In genomic region chr2:186913870-186914269, GRCh38 we compare ENCODE assay signal across 13 cellular contexts.
A peak's percentile ranks its signal among the peaks of the same experiment; 100 is the strongest.
DNase-seq lines count a peak whose midpoint lies in the region; ATAC-seq and TF ChIP-seq lines count a peak whose summit lies in the region.
"Had no signal": no experiment of that assay in that cellular context is flagged by ENCODE, and none has a peak within 500 bp of the region (broad histone marks: within the 10 kb centered on the region; RNA-seq: fewer than 3 reads in every experiment).

No MANE protein-coding gene starts in this region.

- TF ChIP-seq POLR2A in uterus (IDR thresholded peaks at IDR 0.05) = no peak

- H3K27ac ChIP-seq in OCI-LY7 (ENCODE audit: low read depth, low read length, poor library complexity, severe bottlenecking) (no peak overlapping the region), uterus (no peak overlapping the region)
- H3K27ac ChIP-seq: ascending aorta, left lung had no signal

- H4K20me1 ChIP-seq in OCI-LY7 (ENCODE audit: insufficient read depth, low read length) = no peaks in the 10 kb centered on the region

- POLR2A ChIA-PET in OCI-LY7 (lab: Charles Lee) = interaction anchor here (0.6 kb wide), 1 partner anchor 80 kb away, joined by 4 read pairs; no protein-coding TSS in a partner anchor

- H3K27ac Mint-ChIP-seq in activated naive CD4-positive, alpha-beta T cell treated with anti-CD3 and anti-CD28 coated beads, Interleukin-2, amount 10 ng/mL, durations not matched to agents 7 days and 5 days = no peak overlapping the region

- no peaks in the 10 kb centered on the region for H3K9me3 Mint-ChIP-seq in activated naive CD4-positive, alpha-beta T cell treated with anti-CD3 and anti-CD28 coated beads, Interleukin-2, amount 10 ng/mL, durations not matched to agents 7 days and 5 days

- DNase-seq in OCI-LY7 (ENCODE audit: low spot score) = peak; percentile 0
- no peak for DNase-seq in uterus
- no peak for DNase-seq in T-helper 9 cell
- no peak for DNase-seq in effector CD4-positive, alpha-beta T cell
- no peak for DNase-seq in activated naive CD4-positive, alpha-beta T cell treated with anti-CD3 and anti-CD28 coated beads, Interleukin-2, amount 10 ng/mL, durations not matched to agents 7 days and 5 days
- DNase-seq: C1 segment of cervical spinal cord, erythroblast, left lung, retina had no signal

- no peak overlapping the region for H3K4me3 Mint-ChIP-seq in activated naive CD4-positive, alpha-beta T cell treated with anti-CD3 and anti-CD28 coated beads, Interleukin-2, amount 10 ng/mL, durations not matched to agents 7 days and 5 days

- H3K4me1 ChIP-seq in OCI-LY7 (ENCODE audit: insufficient read depth, low read length, poor library complexity, severe bottlenecking) (no peaks in the 10 kb centered on the region), uterus (no peaks in the 10 kb centered on the region)
- H3K4me1 ChIP-seq: left lung had no signal

- H3K9me3 ChIP-seq in OCI-LY7 (ENCODE audit: low read length) (no peaks in the 10 kb centered on the region), uterus (no peaks in the 10 kb centered on the region)
- H3K9me3 ChIP-seq: ascending aorta, left lung had no signal

- H3K36me3 ChIP-seq in OCI-LY7 (ENCODE audit: insufficient read depth, low read length) (no peaks in the 10 kb centered on the region), uterus (no peaks in the 10 kb centered on the region)
- H3K36me3 ChIP-seq: ascending aorta, left lung had no signal

- ATAC-seq in GM18508 (IDR thresholded peaks at IDR 0.05; ENCODE audit: insufficient read depth, unreplicated experiment) (peak; percentile 97), GM21423 (IDR thresholded peaks at IDR 0.05; ENCODE audit: unreplicated experiment) (peak; percentile 86), HG03103 (IDR thresholded peaks at IDR 0.05; ENCODE audit: low read depth, unreplicated experiment) (peak; percentile 96)
- ATAC-seq: left lung had no signal

- no peaks in the 10 kb centered on the region for H3K27me3 Mint-ChIP-seq in activated naive CD4-positive, alpha-beta T cell treated with anti-CD3 and anti-CD28 coated beads, Interleukin-2, amount 10 ng/mL, durations not matched to agents 7 days and 5 days

- H3K4me2 ChIP-seq in OCI-LY7 (ENCODE audit: low read length) = no peak overlapping the region

- TF ChIP-seq CTCF in OCI-LY7 (conservative IDR thresholded peaks at IDR 0.05; ENCODE audit: low read length) = no peak
- TF ChIP-seq CTCF in uterus (IDR thresholded peaks at IDR 0.05) = no peak

- no peaks in the 10 kb centered on the region for H3K79me2 ChIP-seq in OCI-LY7 (ENCODE audit: insufficient read depth, low read depth, low read length)

- CTCF ChIA-PET in OCI-LY7 (lab: Charles Lee; ENCODE audit: unreplicated experiment) = no interaction called here
- CTCF ChIA-PET in activated naive CD4-positive, alpha-beta T cell treated with anti-CD3 and anti-CD28 coated beads, Interleukin-2, amount 10 ng/mL, durations not matched to agents 7 days and 5 days (lab: Charles Lee) = no interaction called here

- H3K36me3 Mint-ChIP-seq in activated naive CD4-positive, alpha-beta T cell treated with anti-CD3 and anti-CD28 coated beads, Interleukin-2, amount 10 ng/mL, durations not matched to agents 7 days and 5 days = no peaks in the 10 kb centered on the region

- no TSS peak for BruUV-seq in OCI-LY7 (replicated peaks; lab: Mats Ljungman, UMichigan)

- H2AFZ ChIP-seq in OCI-LY7 (ENCODE audit: low read length) = no peak overlapping the region

- H3K27me3 ChIP-seq in uterus = no peaks in the 10 kb centered on the region
- H3K27me3 ChIP-seq: ascending aorta, left lung had no signal

- no peaks in the 10 kb centered on the region for H3K9me2 ChIP-seq in OCI-LY7 (ENCODE audit: insufficient read depth, low read length)

- no peak overlapping the region for H3K4me3 ChIP-seq in OCI-LY7 (ENCODE audit: low read depth, low read length, poor library complexity, severe bottlenecking)
- no peak overlapping the region for H3K4me3 ChIP-seq in uterus
- H3K4me3 ChIP-seq: ascending aorta, left lung had no signal

- no peaks in the 10 kb centered on the region for H3K4me1 Mint-ChIP-seq in activated naive CD4-positive, alpha-beta T cell treated with anti-CD3 and anti-CD28 coated beads, Interleukin-2, amount 10 ng/mL, durations not matched to agents 7 days and 5 days

- intact Hi-C loops in OCI-LY7 (cut with micrococcal nuclease; ENCODE audit: unreplicated experiment) = no loop called here
- intact Hi-C loops in uterus (cut with DNase I; ENCODE audit: low total_unique reads) = no loop called here
